ENCODE assay signal across 1 cellular context in the genomic region with DNA sequence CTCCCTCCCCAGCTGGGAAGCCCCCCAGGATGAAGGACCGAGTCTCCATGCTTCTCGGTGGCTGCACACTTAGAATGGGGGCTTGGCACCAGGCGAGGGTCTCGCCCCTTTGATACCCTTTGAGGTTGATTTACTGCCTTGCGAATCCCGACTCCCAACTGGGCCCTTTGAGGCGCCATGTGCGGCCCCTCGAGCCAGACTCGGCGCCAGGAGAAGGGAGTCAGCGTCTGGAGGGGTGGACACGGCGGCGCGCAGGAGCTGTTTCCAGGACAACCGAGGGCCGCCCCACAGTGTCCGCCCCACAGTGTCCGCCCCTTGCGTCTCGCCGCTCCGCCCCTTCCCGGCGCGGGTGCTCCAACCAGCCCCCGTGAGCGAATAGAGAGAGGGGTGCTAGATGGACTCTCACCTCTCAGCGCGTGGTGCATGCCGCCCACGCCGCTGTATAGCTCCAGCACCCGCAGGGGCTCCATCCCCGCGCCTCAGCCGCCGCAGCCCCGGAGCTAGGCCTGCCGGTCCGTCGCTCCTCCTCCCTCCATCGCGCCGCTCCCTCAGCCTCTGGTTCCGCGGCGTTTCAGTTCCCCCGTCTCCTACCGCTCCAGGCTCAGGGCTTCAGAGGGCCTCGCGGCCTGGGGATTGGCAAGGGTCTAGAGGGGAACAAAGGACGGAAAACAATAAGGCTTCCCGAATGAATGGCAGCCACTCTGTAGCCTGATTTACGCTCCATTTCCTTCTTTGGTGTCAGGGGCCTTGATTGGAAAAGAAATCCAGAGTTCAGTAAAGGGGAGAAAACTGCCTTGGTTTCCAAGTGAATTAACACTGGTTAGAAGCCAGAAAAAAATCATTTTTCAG.
TF ChIP-seq lines count a peak whose summit lies in the region.

A gene with protein sequence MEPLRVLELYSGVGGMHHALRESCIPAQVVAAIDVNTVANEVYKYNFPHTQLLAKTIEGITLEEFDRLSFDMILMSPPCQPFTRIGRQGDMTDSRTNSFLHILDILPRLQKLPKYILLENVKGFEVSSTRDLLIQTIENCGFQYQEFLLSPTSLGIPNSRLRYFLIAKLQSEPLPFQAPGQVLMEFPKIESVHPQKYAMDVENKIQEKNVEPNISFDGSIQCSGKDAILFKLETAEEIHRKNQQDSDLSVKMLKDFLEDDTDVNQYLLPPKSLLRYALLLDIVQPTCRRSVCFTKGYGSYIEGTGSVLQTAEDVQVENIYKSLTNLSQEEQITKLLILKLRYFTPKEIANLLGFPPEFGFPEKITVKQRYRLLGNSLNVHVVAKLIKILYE (minus strand): TSS at position 508 of the 849 bp plus-strand sequence. CDS start 38 bp downstream, at position 470.

TF ChIP-seq in K562, 482 proteins besides CTCF, POLR2A, EP300 and RAD21 (continued from another document):
- TF ChIP-seq CTBP1 (IDR thresholded peaks at IDR 0.05; ENCODE audit: borderline replicate concordance) (peak; percentile 93), FUS (optimal IDR thresholded peaks at IDR 0.05; ENCODE audit: low read depth, low read length) (peak; percentile 75), POU5F1 (IDR thresholded peaks at IDR 0.05; ENCODE audit: borderline replicate concordance, low read depth, low read length, partially characterized antibody) (no peak), HIVEP1 (CRISPR knock-in tag; IDR thresholded peaks at IDR 0.05) (no peak), ATF1 (CRISPR knock-in tag; IDR thresholded peaks at IDR 0.05) (no peak), ATF1 (tag; IDR thresholded peaks at IDR 0.05) (peak; percentile 76), ZKSCAN3 (CRISPR knock-in tag; IDR thresholded peaks at IDR 0.05) (no peak), ZNF316 (IDR thresholded peaks at IDR 0.05) (peak; percentile 18; the same call in 1 of the 2 replicates), NCOA1 (IDR thresholded peaks at IDR 0.05; ENCODE audit: low read depth) (peak; percentile 98), HDAC1 (IDR thresholded peaks at IDR 0.05) (peak in 1 of 2 experiments; percentile 63; a peak in 1 of 4 replicates), ELF2 (CRISPR knock-in tag; IDR thresholded peaks at IDR 0.05) (0 out of 2 replicates have a peak, but pooled peaks have one; percentile 29), FOXK1 (CRISPR knock-in tag; IDR thresholded peaks at IDR 0.05; ENCODE audit: borderline replicate concordance) (peak; percentile 44; the same call in 1 of the 2 replicates), SMAD3 (CRISPR knock-in tag; conservative IDR thresholded peaks at IDR 0.05) (no peak), KDM2B (CRISPR knock-in tag; IDR thresholded peaks at IDR 0.05) (no peak), SRSF1 (IDR thresholded peaks at IDR 0.05; ENCODE audit: low read depth, low read length) (no peak), HCFC1 (IDR thresholded peaks at IDR 0.05; ENCODE audit: low read depth, low read length) (peak; percentile 81), PRMT5 (CRISPR knock-in tag; IDR thresholded peaks at IDR 0.05) (no peak), MECOM (CRISPR knock-in tag; IDR thresholded peaks at IDR 0.05) (peak; percentile 37; the same call in 1 of the 2 replicates), ZNF175 (CRISPR knock-in tag; IDR thresholded peaks at IDR 0.05; ENCODE audit: low read depth) (no peak), HDAC8 (tag; IDR thresholded peaks at IDR 0.05) (peak; percentile 75; the same call in 1 of the 2 replicates), TBP (optimal IDR thresholded peaks at IDR 0.05; ENCODE audit: low read depth, low read length) (peak; percentile 92), HSF4 (CRISPR knock-in tag; IDR thresholded peaks at IDR 0.05; ENCODE audit: borderline replicate concordance) (no peak), TCF7L2 (IDR thresholded peaks at IDR 0.05; ENCODE audit: low read depth, low read length) (no peak), MTA2 (IDR thresholded peaks at IDR 0.05; ENCODE audit: low read depth) (no peak), ZNF77 (CRISPR knock-in tag; IDR thresholded peaks at IDR 0.05) (no peak), ZNF3 (CRISPR knock-in tag; IDR thresholded peaks at IDR 0.05) (no peak), ZNF232 (CRISPR knock-in tag; IDR thresholded peaks at IDR 0.05) (no peak), BACH1 (tag; IDR thresholded peaks at IDR 0.05) (no peak), FOSL1 (tag; conservative IDR thresholded peaks at IDR 0.05) (no peak; the same call in 1 of the 2 replicates), FOS (IDR thresholded peaks at IDR 0.05; ENCODE audit: extremely low read depth, insufficient read length) (no peak), ZNF695 (CRISPR knock-in tag; IDR thresholded peaks at IDR 0.05) (no peak), NCOA4 (IDR thresholded peaks at IDR 0.05; ENCODE audit: partially characterized antibody) (no peak), HDAC3 (IDR thresholded peaks at IDR 0.05; ENCODE audit: borderline replicate concordance, partially characterized antibody) (peak; percentile 58), RBM15 (IDR thresholded peaks at IDR 0.05; ENCODE audit: insufficient read depth, low read length) (no peak), ZNF143 (CRISPR knock-in tag; IDR thresholded peaks at IDR 0.05) (no peak), HNRNPLL (IDR thresholded peaks at IDR 0.05; ENCODE audit: low read depth, low read length, poor library complexity, severe bottlenecking) (peak; percentile 77), POLR2B (IDR thresholded peaks at IDR 0.05; ENCODE audit: low read depth, partially characterized antibody) (peak; percentile 42), XRCC4 (IDR thresholded peaks at IDR 0.05; ENCODE audit: extremely low read depth, insufficient read depth, insufficient read length) (no peak)
- TF ChIP-seq, protein P1, sequence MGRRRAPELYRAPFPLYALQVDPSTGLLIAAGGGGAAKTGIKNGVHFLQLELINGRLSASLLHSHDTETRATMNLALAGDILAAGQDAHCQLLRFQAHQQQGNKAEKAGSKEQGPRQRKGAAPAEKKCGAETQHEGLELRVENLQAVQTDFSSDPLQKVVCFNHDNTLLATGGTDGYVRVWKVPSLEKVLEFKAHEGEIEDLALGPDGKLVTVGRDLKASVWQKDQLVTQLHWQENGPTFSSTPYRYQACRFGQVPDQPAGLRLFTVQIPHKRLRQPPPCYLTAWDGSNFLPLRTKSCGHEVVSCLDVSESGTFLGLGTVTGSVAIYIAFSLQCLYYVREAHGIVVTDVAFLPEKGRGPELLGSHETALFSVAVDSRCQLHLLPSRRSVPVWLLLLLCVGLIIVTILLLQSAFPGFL (CRISPR knock-in tag; IDR thresholded peaks at IDR 0.05), result no peak
- TF ChIP-seq, protein P2, sequence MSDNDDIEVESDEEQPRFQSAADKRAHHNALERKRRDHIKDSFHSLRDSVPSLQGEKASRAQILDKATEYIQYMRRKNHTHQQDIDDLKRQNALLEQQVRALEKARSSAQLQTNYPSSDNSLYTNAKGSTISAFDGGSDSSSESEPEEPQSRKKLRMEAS (CRISPR knock-in tag; IDR thresholded peaks at IDR 0.05), result peak; percentile 69
- TF ChIP-seq, protein P3, sequence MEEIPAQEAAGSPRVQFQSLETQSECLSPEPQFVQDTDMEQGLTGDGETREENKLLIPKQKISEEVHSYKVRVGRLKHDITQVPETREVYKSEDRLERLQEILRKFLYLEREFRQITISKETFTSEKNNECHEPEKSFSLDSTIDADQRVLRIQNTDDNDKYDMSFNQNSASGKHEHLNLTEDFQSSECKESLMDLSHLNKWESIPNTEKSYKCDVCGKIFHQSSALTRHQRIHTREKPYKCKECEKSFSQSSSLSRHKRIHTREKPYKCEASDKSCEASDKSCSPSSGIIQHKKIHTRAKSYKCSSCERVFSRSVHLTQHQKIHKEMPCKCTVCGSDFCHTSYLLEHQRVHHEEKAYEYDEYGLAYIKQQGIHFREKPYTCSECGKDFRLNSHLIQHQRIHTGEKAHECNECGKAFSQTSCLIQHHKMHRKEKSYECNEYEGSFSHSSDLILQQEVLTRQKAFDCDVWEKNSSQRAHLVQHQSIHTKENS (CRISPR knock-in tag; IDR thresholded peaks at IDR 0.05), result no peak
- TF ChIP-seq, protein P4, sequence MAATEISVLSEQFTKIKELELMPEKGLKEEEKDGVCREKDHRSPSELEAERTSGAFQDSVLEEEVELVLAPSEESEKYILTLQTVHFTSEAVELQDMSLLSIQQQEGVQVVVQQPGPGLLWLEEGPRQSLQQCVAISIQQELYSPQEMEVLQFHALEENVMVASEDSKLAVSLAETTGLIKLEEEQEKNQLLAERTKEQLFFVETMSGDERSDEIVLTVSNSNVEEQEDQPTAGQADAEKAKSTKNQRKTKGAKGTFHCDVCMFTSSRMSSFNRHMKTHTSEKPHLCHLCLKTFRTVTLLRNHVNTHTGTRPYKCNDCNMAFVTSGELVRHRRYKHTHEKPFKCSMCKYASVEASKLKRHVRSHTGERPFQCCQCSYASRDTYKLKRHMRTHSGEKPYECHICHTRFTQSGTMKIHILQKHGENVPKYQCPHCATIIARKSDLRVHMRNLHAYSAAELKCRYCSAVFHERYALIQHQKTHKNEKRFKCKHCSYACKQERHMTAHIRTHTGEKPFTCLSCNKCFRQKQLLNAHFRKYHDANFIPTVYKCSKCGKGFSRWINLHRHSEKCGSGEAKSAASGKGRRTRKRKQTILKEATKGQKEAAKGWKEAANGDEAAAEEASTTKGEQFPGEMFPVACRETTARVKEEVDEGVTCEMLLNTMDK (IDR thresholded peaks at IDR 0.05; ENCODE audit: borderline replicate concordance, insufficient read depth, low read depth, low read length, poor library complexity, severe bottlenecking), result peak; percentile 27
- TF ChIP-seq, protein P5, sequence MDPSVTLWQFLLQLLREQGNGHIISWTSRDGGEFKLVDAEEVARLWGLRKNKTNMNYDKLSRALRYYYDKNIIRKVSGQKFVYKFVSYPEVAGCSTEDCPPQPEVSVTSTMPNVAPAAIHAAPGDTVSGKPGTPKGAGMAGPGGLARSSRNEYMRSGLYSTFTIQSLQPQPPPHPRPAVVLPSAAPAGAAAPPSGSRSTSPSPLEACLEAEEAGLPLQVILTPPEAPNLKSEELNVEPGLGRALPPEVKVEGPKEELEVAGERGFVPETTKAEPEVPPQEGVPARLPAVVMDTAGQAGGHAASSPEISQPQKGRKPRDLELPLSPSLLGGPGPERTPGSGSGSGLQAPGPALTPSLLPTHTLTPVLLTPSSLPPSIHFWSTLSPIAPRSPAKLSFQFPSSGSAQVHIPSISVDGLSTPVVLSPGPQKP (CRISPR knock-in tag; IDR thresholded peaks at IDR 0.05), result no peak
- TF ChIP-seq, protein P6, sequence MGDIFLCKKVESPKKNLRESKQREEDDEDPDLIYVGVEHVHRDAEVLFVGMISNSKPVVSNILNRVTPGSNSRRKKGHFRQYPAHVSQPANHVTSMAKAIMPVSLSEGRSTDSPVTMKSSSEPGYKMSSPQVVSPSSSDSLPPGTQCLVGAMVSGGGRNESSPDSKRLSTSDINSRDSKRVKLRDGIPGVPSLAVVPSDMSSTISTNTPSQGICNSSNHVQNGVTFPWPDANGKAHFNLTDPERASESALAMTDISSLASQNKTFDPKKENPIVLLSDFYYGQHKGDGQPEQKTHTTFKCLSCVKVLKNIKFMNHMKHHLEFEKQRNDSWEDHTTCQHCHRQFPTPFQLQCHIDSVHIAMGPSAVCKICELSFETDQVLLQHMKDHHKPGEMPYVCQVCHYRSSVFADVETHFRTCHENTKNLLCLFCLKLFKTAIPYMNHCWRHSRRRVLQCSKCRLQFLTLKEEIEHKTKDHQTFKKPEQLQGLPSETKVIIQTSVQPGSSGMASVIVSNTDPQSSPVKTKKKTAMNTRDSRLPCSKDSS (IDR thresholded peaks at IDR 0.05; ENCODE audit: low read depth, partially characterized antibody), result no peak
- TF ChIP-seq, protein P7, sequence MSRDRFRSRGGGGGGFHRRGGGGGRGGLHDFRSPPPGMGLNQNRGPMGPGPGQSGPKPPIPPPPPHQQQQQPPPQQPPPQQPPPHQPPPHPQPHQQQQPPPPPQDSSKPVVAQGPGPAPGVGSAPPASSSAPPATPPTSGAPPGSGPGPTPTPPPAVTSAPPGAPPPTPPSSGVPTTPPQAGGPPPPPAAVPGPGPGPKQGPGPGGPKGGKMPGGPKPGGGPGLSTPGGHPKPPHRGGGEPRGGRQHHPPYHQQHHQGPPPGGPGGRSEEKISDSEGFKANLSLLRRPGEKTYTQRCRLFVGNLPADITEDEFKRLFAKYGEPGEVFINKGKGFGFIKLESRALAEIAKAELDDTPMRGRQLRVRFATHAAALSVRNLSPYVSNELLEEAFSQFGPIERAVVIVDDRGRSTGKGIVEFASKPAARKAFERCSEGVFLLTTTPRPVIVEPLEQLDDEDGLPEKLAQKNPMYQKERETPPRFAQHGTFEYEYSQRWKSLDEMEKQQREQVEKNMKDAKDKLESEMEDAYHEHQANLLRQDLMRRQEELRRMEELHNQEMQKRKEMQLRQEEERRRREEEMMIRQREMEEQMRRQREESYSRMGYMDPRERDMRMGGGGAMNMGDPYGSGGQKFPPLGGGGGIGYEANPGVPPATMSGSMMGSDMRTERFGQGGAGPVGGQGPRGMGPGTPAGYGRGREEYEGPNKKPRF (IDR thresholded peaks at IDR 0.05; ENCODE audit: low read depth, low read length), result no peak
- TF ChIP-seq, protein P8, sequence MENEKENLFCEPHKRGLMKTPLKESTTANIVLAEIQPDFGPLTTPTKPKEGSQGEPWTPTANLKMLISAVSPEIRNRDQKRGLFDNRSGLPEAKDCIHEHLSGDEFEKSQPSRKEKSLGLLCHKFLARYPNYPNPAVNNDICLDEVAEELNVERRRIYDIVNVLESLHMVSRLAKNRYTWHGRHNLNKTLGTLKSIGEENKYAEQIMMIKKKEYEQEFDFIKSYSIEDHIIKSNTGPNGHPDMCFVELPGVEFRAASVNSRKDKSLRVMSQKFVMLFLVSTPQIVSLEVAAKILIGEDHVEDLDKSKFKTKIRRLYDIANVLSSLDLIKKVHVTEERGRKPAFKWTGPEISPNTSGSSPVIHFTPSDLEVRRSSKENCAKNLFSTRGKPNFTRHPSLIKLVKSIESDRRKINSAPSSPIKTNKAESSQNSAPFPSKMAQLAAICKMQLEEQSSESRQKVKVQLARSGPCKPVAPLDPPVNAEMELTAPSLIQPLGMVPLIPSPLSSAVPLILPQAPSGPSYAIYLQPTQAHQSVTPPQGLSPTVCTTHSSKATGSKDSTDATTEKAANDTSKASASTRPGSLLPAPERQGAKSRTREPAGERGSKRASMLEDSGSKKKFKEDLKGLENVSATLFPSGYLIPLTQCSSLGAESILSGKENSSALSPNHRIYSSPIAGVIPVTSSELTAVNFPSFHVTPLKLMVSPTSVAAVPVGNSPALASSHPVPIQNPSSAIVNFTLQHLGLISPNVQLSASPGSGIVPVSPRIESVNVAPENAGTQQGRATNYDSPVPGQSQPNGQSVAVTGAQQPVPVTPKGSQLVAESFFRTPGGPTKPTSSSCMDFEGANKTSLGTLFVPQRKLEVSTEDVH (IDR thresholded peaks at IDR 0.05; ENCODE audit: low read depth, partially characterized antibody), result peak; percentile 68
